In the genomic region with DNA sequence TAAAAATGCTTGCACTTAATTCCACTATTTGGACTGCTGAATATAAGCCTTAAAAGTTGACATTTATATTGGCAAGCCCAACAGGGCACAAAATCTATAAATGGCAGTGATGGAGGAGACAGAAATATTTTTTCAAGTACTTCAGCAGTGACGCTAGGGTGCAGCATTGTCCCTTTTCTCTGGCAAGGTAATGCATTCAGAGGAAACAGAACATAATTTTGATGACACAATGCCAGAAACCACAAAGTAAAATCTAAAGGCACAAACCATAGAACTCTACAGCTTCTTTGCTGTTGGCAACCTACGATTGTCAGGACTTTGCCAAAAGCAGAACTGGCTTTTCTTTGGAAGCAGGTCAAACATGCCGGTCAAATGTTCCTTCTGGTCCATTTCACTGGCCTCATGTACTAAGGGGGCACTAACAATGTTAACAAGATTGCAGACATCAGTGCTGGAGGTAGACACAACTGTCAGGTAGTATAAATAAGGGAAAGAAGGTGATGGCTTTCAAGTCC, we compare ENCODE assay signal across 8 cellular contexts. TPM values are rescaled to one million over a fixed set of nuclear protein-coding genes. Genes with fewer than 3 reads are reported as not detected.
DNase-seq lines count a peak whose midpoint lies in the region; ATAC-seq and TF ChIP-seq lines count a peak whose summit lies in the region.

No MANE protein-coding gene starts in this region.

- H3K4me1 Mint-ChIP-seq in activated CD4-positive, alpha-beta T cell treated with anti-CD3 and anti-CD28 coated beads, Interleukin-2, amount 10 ng/mL, durations not matched to agents 24 days and 14 days: peaks cover 46% of the 10 kb centered on the region
- H3K4me1 Mint-ChIP-seq in dendritic cell treated with granulocyte-macrophage colony-stimulating factor and Interleukin-4, amounts not matched to agents 40 ng/mL and 50 ng/mL, for 4 days (ENCODE audit: low read depth): peaks cover 22% of the 10 kb centered on the region

- peak; percentile 58 for ATAC-seq in GM18873 (IDR thresholded peaks at IDR 0.05; ENCODE audit: low FRiP score, unreplicated experiment)
- peak; percentile 65 for ATAC-seq in HG03280 (IDR thresholded peaks at IDR 0.05; ENCODE audit: unreplicated experiment)
- ATAC-seq in lung (ENCODE audit: insufficient read depth, low FRiP score): peak; percentile 83

- H3K27ac Mint-ChIP-seq in activated CD4-positive, alpha-beta T cell treated with anti-CD3 and anti-CD28 coated beads, Interleukin-2, amount 10 ng/mL, durations not matched to agents 24 days and 14 days: peak overlapping the region; percentile 95
- H3K27ac Mint-ChIP-seq in dendritic cell treated with granulocyte-macrophage colony-stimulating factor and Interleukin-4, amounts not matched to agents 40 ng/mL and 50 ng/mL, for 4 days: peak overlapping the region; percentile 91

- H3K4me3 Mint-ChIP-seq in activated CD4-positive, alpha-beta T cell treated with anti-CD3 and anti-CD28 coated beads, Interleukin-2, amount 10 ng/mL, durations not matched to agents 24 days and 14 days: peak overlapping the region; percentile 71
- peak overlapping the region; percentile 17 for H3K4me3 Mint-ChIP-seq in dendritic cell treated with granulocyte-macrophage colony-stimulating factor and Interleukin-4, amounts not matched to agents 40 ng/mL and 50 ng/mL, for 4 days

- no peaks in the 10 kb centered on the region for H3K27me3 Mint-ChIP-seq in activated CD4-positive, alpha-beta T cell treated with anti-CD3 and anti-CD28 coated beads, Interleukin-2, amount 10 ng/mL, durations not matched to agents 24 days and 14 days
- H3K27me3 Mint-ChIP-seq in dendritic cell treated with granulocyte-macrophage colony-stimulating factor and Interleukin-4, amounts not matched to agents 40 ng/mL and 50 ng/mL, for 4 days: no peaks in the 10 kb centered on the region

- peaks cover 4% of the 10 kb centered on the region for H3K9me3 Mint-ChIP-seq in activated CD4-positive, alpha-beta T cell treated with anti-CD3 and anti-CD28 coated beads, Interleukin-2, amount 10 ng/mL, durations not matched to agents 24 days and 14 days
- no peaks in the 10 kb centered on the region for H3K9me3 Mint-ChIP-seq in dendritic cell treated with granulocyte-macrophage colony-stimulating factor and Interleukin-4, amounts not matched to agents 40 ng/mL and 50 ng/mL, for 4 days

- TF ChIP-seq CTCF in AG10803 (conservative IDR thresholded peaks at IDR 0.05; ENCODE audit: low read length): peak; percentile 81
- TF ChIP-seq CTCF in lung (IDR thresholded peaks at IDR 0.05; ENCODE audit: control extremely low read depth, extremely low read depth): peak; percentile 79

- H3K36me3 ChIP-seq in lung (ENCODE audit: control insufficient read depth in 2 of 2, insufficient read depth in 2 of 2, low read length in 2 of 2): peaks cover 9% of the 10 kb centered on the region in 2 donors

- H3K36me3 Mint-ChIP-seq in activated CD4-positive, alpha-beta T cell treated with anti-CD3 and anti-CD28 coated beads, Interleukin-2, amount 10 ng/mL, durations not matched to agents 24 days and 14 days (ENCODE audit: low read depth): peaks cover 60% of the 10 kb centered on the region
- peaks cover 14% of the 10 kb centered on the region for H3K36me3 Mint-ChIP-seq in dendritic cell treated with granulocyte-macrophage colony-stimulating factor and Interleukin-4, amounts not matched to agents 40 ng/mL and 50 ng/mL, for 4 days (ENCODE audit: low read depth)

- intact Hi-C loops in activated CD4-positive, alpha-beta T cell treated with anti-CD3 and anti-CD28 coated beads, Interleukin-2, amount 10 ng/mL, durations not matched to agents 24 days and 14 days (cut with micrococcal nuclease): loop anchor here (1.0 kb wide), 6 partner anchors 10 to 434 kb away; no protein-coding TSS in a partner anchor
- intact Hi-C loops in dendritic cell treated with granulocyte-macrophage colony-stimulating factor and Interleukin-4, amounts not matched to agents 40 ng/mL and 50 ng/mL, for 4 days (cut with micrococcal nuclease): loop anchor here (1.0 to 10.0 kb wide), 4 partner anchors 70 to 614 kb away; a partner anchor contains a TSS

- H3K9me3 ChIP-seq in lung (ENCODE audit: control insufficient read depth in 2 of 2, insufficient read depth in 1 of 2, low read length in 1 of 2): no peaks in the 10 kb centered on the region

- no peaks in the 10 kb centered on the region for H3K27me3 ChIP-seq in lung (ENCODE audit: control insufficient read depth, insufficient read depth)

- peaks cover 0 to 11% of the 10 kb centered on the region in 2 donors for H3K4me1 ChIP-seq in lung (ENCODE audit: control insufficient read depth in 2 of 2, insufficient read depth in 2 of 2, low read length in 2 of 2)

- 6 to 13% methylated on average over 3 of the region's 3 CpGs for WGBS in lung, 2 donors

- no peak overlapping the region for H3K4me3 ChIP-seq in AG10803 (ENCODE audit: low read length)
- H3K4me3 ChIP-seq in lung: no peak overlapping the region

- H3K27ac ChIP-seq in lung (ENCODE audit: low read depth in 1 of 2, low read length in 1 of 2): peak overlapping the region in 1 of 2 donors; percentile 67

- DNase-seq in AG10803 (ENCODE audit: low read depth) (peak; percentile 95), NCI-H526 treated with DMSO at 0.1 percent for 48 hours (lab: John Stamatoyannopoulos, UW) (peak; percentile 84), lung (ENCODE audit: low spot score) (peak; percentile 67)
- peak; percentile 93 for DNase-seq in activated CD4-positive, alpha-beta T cell treated with anti-CD3 and anti-CD28 coated beads, Interleukin-2, amount 10 ng/mL, durations not matched to agents 24 days and 14 days
- DNase-seq in stimulated activated CD8-positive, alpha-beta memory T cell treated with anti-CD3 and anti-CD28 coated beads, Interleukin-12 subunit alpha, Interleukin-12 subunit beta, amount 100 ng/mL, for 4 hours (ENCODE audit: low read depth): peak; percentile 39

RNA-seq across cellular contexts. Expression of a gene that starts 30.9 kb away (rescaled TPM):
- total RNA-seq in activated CD4-positive, alpha-beta T cell treated with anti-CD3 and anti-CD28 coated beads, Interleukin-2, amount 10 ng/mL, durations not matched to agents 24 days and 14 days: 35.5 and 39.8 TPM in 2 replicates
- 100 to 1,000 TPM in 1 of 2 donors, 10 to 100 TPM in 1; 16.8 to 123 TPM for total RNA-seq in lung
- 10 to 100 TPM in 1 of 2 donors, 1 to 10 TPM in 1; 9.6 to 23.9 TPM for polyA plus RNA-seq in lung

Comparison
In these comparisons a context has a peak if more than half of its experiments do, and no peak if none do; other contexts are left out.
1. DNase-seq: peak in every context shown above with its lines; median percentile 95 in AG10803; 93 in activated CD4-positive, alpha-beta T cell treated with anti-CD3 and anti-CD28 coated beads, Interleukin-2, amount 10 ng/mL, durations not matched to agents 24 days and 14 days; 84 in NCI-H526 treated with DMSO at 0.1 percent for 48 hours; 67 in lung; 39 in stimulated activated CD8-positive, alpha-beta memory T cell treated with anti-CD3 and anti-CD28 coated beads, Interleukin-12 subunit alpha, Interleukin-12 subunit beta, amount 100 ng/mL, for 4 hours.